14 cellular contexts compared by ENCODE assay signal in the genomic region with DNA sequence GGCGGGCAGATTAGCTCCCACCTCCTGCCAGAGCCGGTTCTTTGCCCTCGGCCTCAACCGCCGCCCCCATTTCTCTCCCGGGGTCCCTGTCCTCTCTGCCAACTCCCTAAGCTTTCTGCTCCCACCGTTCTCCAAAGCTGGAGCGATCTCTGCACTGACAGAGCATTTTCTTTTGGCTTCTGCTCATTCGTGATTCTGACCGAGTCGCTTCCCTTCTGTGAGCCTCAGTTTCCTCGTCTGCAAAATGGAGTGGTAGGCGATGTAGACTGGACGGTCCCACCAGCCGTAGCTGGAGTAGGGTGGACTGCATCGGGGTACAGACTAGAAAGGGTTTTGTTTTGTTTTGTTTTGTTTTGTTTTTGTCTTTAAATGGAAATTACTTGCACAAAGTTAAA. TPM values are rescaled to one million over a fixed set of nuclear protein-coding genes. Genes with fewer than 3 reads are reported as not detected.
DNase-seq lines count a peak whose midpoint lies in the region; ATAC-seq, FAIRE-seq and TF ChIP-seq lines count a peak whose summit lies in the region.
"Had no signal": no experiment of that assay in that cellular context is flagged by ENCODE, and none has a peak within 500 bp of the region (broad histone marks: within the 10 kb centered on the region; RNA-seq: fewer than 3 reads in every experiment).

No MANE protein-coding gene starts in this region.

- H3K4me1 ChIP-seq in endothelial cell of umbilical vein (ENCODE audit: control insufficient read depth, extremely low read depth, insufficient read depth, low read length): peaks cover 3% of the 10 kb centered on the region
- peaks cover 5% of the 10 kb centered on the region for H3K4me1 ChIP-seq in parathyroid adenoma

- H3K4me1 Mint-ChIP-seq in T-helper 1 cell treated with Interleukin-12 subunit alpha and Interleukin-12 subunit beta and Interleukin-4 antibody, amounts not matched to agents 30 μg/mL and 1 μg/mL, for 36 hours (ENCODE audit: low read depth): peaks cover 12% of the 10 kb centered on the region
- peaks cover 13 to 26% (median 16%) of the 10 kb centered on the region in 3 donors for H3K4me1 Mint-ChIP-seq in IgD-negative memory B cell

- POLR2A ChIA-PET in endothelial cell of umbilical vein (lab: Charles Lee): no interaction called here

- no peak for DNase-seq in T-helper 1 cell
- DNase-seq in endothelial cell of umbilical vein (ENCODE audit: low read depth, low spot score): no peak
- DNase-seq in NCI-H345 (lab: John Stamatoyannopoulos, UW): no peak
- no peak for DNase-seq in omental fat pad (ENCODE audit: low spot score)
- DNase-seq: activated CD4-positive, alpha-beta T cell treated with anti-CD3 and anti-CD28 coated beads, Interleukin-2, amount 50 U/mL, for 1 hour; DND-41; NCI-H2081 had no signal

- H3K27ac ChIP-seq in endothelial cell of umbilical vein (ENCODE audit: insufficient read depth, low read depth, low read length): no peak overlapping the region
- no peak overlapping the region for H3K27ac ChIP-seq in parathyroid adenoma
- H3K27ac ChIP-seq: SK-N-MC had no signal

- H3K9ac ChIP-seq in endothelial cell of umbilical vein (replicated peaks; ENCODE audit: extremely low read depth, insufficient read depth, low read length) (no peak overlapping the region), parathyroid adenoma (no peak overlapping the region)

- intact Hi-C loops in endothelial cell of umbilical vein (cut with micrococcal nuclease): no loop called here

- no peak overlapping the region for H3K4me3 ChIP-seq in endothelial cell of umbilical vein (replicated peaks in 1 of 3; ENCODE audit: insufficient read depth in 1 of 3, low read depth in 1 of 3, low read length in 3 of 3)
- no peak overlapping the region for H3K4me3 ChIP-seq in parathyroid adenoma (ENCODE audit: low read depth, low read length)

- no peaks in the 10 kb centered on the region for H3K9me3 ChIP-seq in endothelial cell of umbilical vein (replicated peaks; ENCODE audit: control insufficient read depth, insufficient read depth, low read length)
- no peaks in the 10 kb centered on the region for H3K9me3 ChIP-seq in parathyroid adenoma (ENCODE audit: control insufficient read depth, low read length)

- no peaks in the 10 kb centered on the region for H3K79me2 ChIP-seq in endothelial cell of umbilical vein (ENCODE audit: control insufficient read depth, insufficient read depth, low read length)
- H3K79me2 ChIP-seq in parathyroid adenoma: no peaks in the 10 kb centered on the region

- H3K36me3 ChIP-seq in endothelial cell of umbilical vein (ENCODE audit: control insufficient read depth in 2 of 2, extremely low read depth in 1 of 2, insufficient read depth in 2 of 2, low read length in 2 of 2) (no peaks in the 10 kb centered on the region), parathyroid adenoma (ENCODE audit: control insufficient read depth, insufficient read depth, low read length) (no peaks in the 10 kb centered on the region)

- peak overlapping the region; percentile 1 for H3K4me3 Mint-ChIP-seq in T-helper 1 cell treated with Interleukin-12 subunit alpha and Interleukin-12 subunit beta and Interleukin-4 antibody, amounts not matched to agents 30 μg/mL and 1 μg/mL, for 36 hours
- peak overlapping the region; percentile 51 to 94 (median 81) for H3K4me3 Mint-ChIP-seq in IgD-negative memory B cell

- ATAC-seq in HG02981 (IDR thresholded peaks at IDR 0.05; ENCODE audit: unreplicated experiment) (no peak), omental fat pad (ENCODE audit: low FRiP score) (no peak)

- TF ChIP-seq CTCF in endothelial cell of umbilical vein (IDR thresholded peaks at IDR 0.05; ENCODE audit: extremely low read depth in 1 of 2, insufficient read depth in 1 of 2, low read depth in 1 of 2, low read length in 2 of 2) (no peak), parathyroid adenoma (IDR thresholded peaks at IDR 0.05) (no peak), omental fat pad (IDR thresholded peaks at IDR 0.05) (no peak)

- dilution Hi-C loops in endothelial cell of umbilical vein (cut with MboI; ENCODE audit: extremely low pct_ligation_motif_present, low sequenced_read_pairs): no loop called here

- H3K4me2 ChIP-seq in endothelial cell of umbilical vein (ENCODE audit: insufficient read depth, low read length) (no peak overlapping the region), parathyroid adenoma (ENCODE audit: low read length) (peak overlapping the region; percentile 62)

- no peaks in the 10 kb centered on the region for H3K9me1 ChIP-seq in endothelial cell of umbilical vein (replicated peaks; ENCODE audit: control insufficient read depth, extremely low read depth, insufficient read depth, low read length)

- no TSS peak for BruUV-seq in endothelial cell of umbilical vein (replicated peaks; lab: Mats Ljungman, UMichigan)

- CTCF ChIA-PET in endothelial cell of umbilical vein (lab: Charles Lee): interaction anchor here (1.8 to 2.0 kb wide), 2 partner anchors 10 to 17 kb away, joined by 4 to 7 read pairs; no protein-coding TSS in a partner anchor

- H3K27me3 ChIP-seq in endothelial cell of umbilical vein (ENCODE audit: control insufficient read depth in 2 of 2, insufficient read depth in 2 of 2, low read length in 2 of 2) (peaks cover 74 to 79% of the 10 kb centered on the region in 2 experiments), parathyroid adenoma (ENCODE audit: control insufficient read depth, insufficient read depth, low read length) (peaks cover 20% of the 10 kb centered on the region)

- no peaks in the 10 kb centered on the region for H3K9me3 Mint-ChIP-seq in T-helper 1 cell treated with Interleukin-12 subunit alpha and Interleukin-12 subunit beta and Interleukin-4 antibody, amounts not matched to agents 30 μg/mL and 1 μg/mL, for 36 hours
- peaks cover 0 to 5% (median 0%) of the 10 kb centered on the region in 3 donors for H3K9me3 Mint-ChIP-seq in IgD-negative memory B cell

- no peaks in the 10 kb centered on the region for H4K20me1 ChIP-seq in endothelial cell of umbilical vein (replicated peaks; ENCODE audit: control insufficient read depth, extremely low read depth, insufficient read depth, low read length)

- H3K27me3 Mint-ChIP-seq in T-helper 1 cell treated with Interleukin-12 subunit alpha and Interleukin-12 subunit beta and Interleukin-4 antibody, amounts not matched to agents 30 μg/mL and 1 μg/mL, for 36 hours (ENCODE audit: low read depth): peaks cover 84% of the 10 kb centered on the region
- peaks cover 68% of the 10 kb centered on the region for H3K27me3 Mint-ChIP-seq in IgD-negative memory B cell

- FAIRE-seq in endothelial cell of umbilical vein (lab: Jason Lieb, UNC): no peak

- no peak for TF ChIP-seq POLR2A in endothelial cell of umbilical vein (IDR thresholded peaks at IDR 0.05; ENCODE audit: low read depth, low read length)

- no peak overlapping the region for H3K27ac Mint-ChIP-seq in T-helper 1 cell treated with Interleukin-12 subunit alpha and Interleukin-12 subunit beta and Interleukin-4 antibody, amounts not matched to agents 30 μg/mL and 1 μg/mL, for 36 hours
- H3K27ac Mint-ChIP-seq in IgD-negative memory B cell: peak overlapping the region in 1 of 3 donors; percentile 26

- H2AFZ ChIP-seq in endothelial cell of umbilical vein (ENCODE audit: low read depth, low read length): no peak overlapping the region
- H2AFZ ChIP-seq in parathyroid adenoma: no peak overlapping the region

- peaks cover 2% of the 10 kb centered on the region for H3K36me3 Mint-ChIP-seq in T-helper 1 cell treated with Interleukin-12 subunit alpha and Interleukin-12 subunit beta and Interleukin-4 antibody, amounts not matched to agents 30 μg/mL and 1 μg/mL, for 36 hours (ENCODE audit: low read depth)
- no peaks in the 10 kb centered on the region for H3K36me3 Mint-ChIP-seq in IgD-negative memory B cell

TF ChIP-seq in endothelial cell of umbilical vein, 7 proteins besides CTCF, POLR2A, EP300 and RAD21:
- TF ChIP-seq MYC (IDR thresholded peaks at IDR 0.05; ENCODE audit: low read depth, low read length) (no peak), EZH2 (IDR thresholded peaks at IDR 0.05; ENCODE audit: borderline replicate concordance, low read depth, low read length, severe bottlenecking) (peak; percentile 93), JUN (IDR thresholded peaks at IDR 0.05; ENCODE audit: borderline replicate concordance, insufficient read depth, insufficient read length, low read depth) (no peak), POLR2AphosphoS5 (IDR thresholded peaks at IDR 0.05; ENCODE audit: insufficient read depth, low read depth, low read length) (no peak), GATA2 (IDR thresholded peaks at IDR 0.05; ENCODE audit: insufficient read depth, insufficient read length, low read depth, low read length) (no peak)
- TF ChIP-seq, protein P1, sequence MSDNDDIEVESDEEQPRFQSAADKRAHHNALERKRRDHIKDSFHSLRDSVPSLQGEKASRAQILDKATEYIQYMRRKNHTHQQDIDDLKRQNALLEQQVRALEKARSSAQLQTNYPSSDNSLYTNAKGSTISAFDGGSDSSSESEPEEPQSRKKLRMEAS (IDR thresholded peaks at IDR 0.05; ENCODE audit: insufficient read depth, insufficient read length): no peak

RNA-seq across cellular contexts. Expression of a gene that starts 2.4 kb away (rescaled TPM):
- polyA plus RNA-seq in IgD-negative memory B cell (not detected), endothelial cell of umbilical vein (not detected in 2 replicates)
- total RNA-seq in endothelial cell of umbilical vein (not detected in 2 replicates), omental fat pad (not detected)
- 0.01 TPM in 1 of 2 replicates, not detected in the other for polyA plus RNA-seq in endothelial cell of umbilical vein (2011; cell fraction: cytosol; rRNA removed)
- polyA plus RNA-seq in endothelial cell of umbilical vein (2011; cell fraction: nucleus; rRNA removed): not detected in 2 replicates
- polyA plus RNA-seq in endothelial cell of umbilical vein (2012): 0.05 TPM in 1 of 2 replicates, not detected in the other
- polyA minus RNA-seq in endothelial cell of umbilical vein: not detected in 2 replicates
- polyA minus RNA-seq in endothelial cell of umbilical vein (2011; cell fraction: cytosol; rRNA and poly(A)+ RNA removed): not detected
- polyA minus RNA-seq in endothelial cell of umbilical vein (2011; cell fraction: nucleus; rRNA and poly(A)+ RNA removed): not detected in 2 replicates
- total RNA-seq: A172, liver had no signal
- polyA plus RNA-seq: liver had no signal
